In the genomic region with DNA sequence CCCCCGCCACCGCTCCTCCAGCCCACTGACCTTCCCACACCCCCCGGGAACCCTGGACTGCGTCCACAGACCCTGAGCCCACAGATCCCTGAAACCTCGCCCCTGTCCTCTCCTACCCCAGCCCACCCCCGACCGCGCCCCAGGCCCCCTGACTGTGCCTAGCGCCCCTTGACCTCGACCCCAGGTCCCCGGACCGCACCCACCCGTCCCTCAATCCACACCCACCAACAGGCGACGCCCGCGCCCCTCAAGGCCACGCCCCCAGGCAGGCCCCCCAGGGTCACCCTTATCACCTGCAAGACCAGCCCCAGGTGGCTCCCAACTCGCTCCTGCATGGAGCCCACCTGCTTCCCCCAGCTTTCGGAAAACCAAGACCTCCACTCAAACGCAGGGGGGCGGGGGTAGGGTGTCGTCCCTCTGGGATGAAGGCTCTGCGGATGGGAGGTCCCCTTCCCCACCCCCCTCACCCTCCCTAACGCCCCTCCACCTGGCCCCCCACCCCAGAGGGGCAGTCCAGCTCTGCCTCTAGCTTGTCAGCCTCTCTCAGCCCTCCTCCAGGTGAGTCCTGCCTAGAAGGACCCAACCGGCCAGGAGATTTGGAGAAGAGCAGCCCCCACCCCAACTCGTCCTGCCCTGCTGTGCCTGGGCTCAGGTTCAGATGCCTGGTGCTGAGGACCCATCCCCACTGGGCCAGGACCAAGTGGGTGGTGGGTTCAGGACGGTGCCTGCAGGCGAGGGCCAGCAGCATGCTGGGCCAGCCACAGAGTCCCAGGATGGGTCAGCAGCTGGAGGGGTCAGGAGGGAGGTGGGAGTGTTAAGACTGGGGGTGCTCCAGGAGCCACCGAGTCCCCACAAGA, we compare ENCODE assay signal across 21 cellular contexts. TPM values are rescaled to one million over a fixed set of nuclear protein-coding genes. Genes with fewer than 3 reads are reported as not detected.
DNase-seq lines count a peak whose midpoint lies in the region; ATAC-seq and TF ChIP-seq lines count a peak whose summit lies in the region.
"Had no signal": no experiment of that assay in that cellular context is flagged by ENCODE, and none has a peak within 500 bp of the region (broad histone marks: within the 10 kb centered on the region; RNA-seq: fewer than 3 reads in every experiment).

No MANE protein-coding gene starts in this region.

- no peaks in the 10 kb centered on the region for H3K27me3 ChIP-seq in right cardiac atrium (ENCODE audit: control insufficient read depth, insufficient read depth)
- H3K27me3 ChIP-seq in right atrium auricular region = peaks cover 0 to 33% of the 10 kb centered on the region in 2 donors
- H3K27me3 ChIP-seq in osteoblast (ENCODE audit: insufficient read depth, low read length) = peaks cover 45% of the 10 kb centered on the region

- 39% methylated on average over 30 of the region's 30 CpGs for WGBS in right cardiac atrium

- no peak overlapping the region for H3K4me2 ChIP-seq in osteoblast (ENCODE audit: insufficient read depth, low read length)

- H2AFZ ChIP-seq in osteoblast (ENCODE audit: low read length) = no peak overlapping the region

- H3K27ac ChIP-seq in right cardiac atrium (ENCODE audit: low read length) (no peak overlapping the region), right atrium auricular region (no peak overlapping the region), osteoblast (ENCODE audit: low read depth, low read length) (no peak overlapping the region)
- H3K27ac ChIP-seq: HL-60 had no signal

- intact Hi-C loops in right cardiac atrium (cut with DNase I) = no loop called here

- H3K36me3 ChIP-seq in right atrium auricular region (no peaks in the 10 kb centered on the region), osteoblast (ENCODE audit: insufficient read depth, low read length) (no peaks in the 10 kb centered on the region)

- H3K36me3 Mint-ChIP-seq in central memory CD8-positive, alpha-beta T cell (ENCODE audit: insufficient read depth) = peaks cover 1% of the 10 kb centered on the region
- H3K36me3 Mint-ChIP-seq: stimulated activated naive B cell treated with anti-CD40 and anti-IgM and Interleukin-4, amounts not matched to agents 10 μg/mL and 1 μg/mL and 100 μg/mL, for 72 hours had no signal

- TF ChIP-seq CTCF in right atrium auricular region (IDR thresholded peaks at IDR 0.05) (no peak), osteoblast (IDR thresholded peaks at IDR 0.05; ENCODE audit: extremely low read depth, low read depth, low read length) (no peak)

- H3K79me2 ChIP-seq in osteoblast (ENCODE audit: insufficient read depth, low read length) = no peaks in the 10 kb centered on the region

- DNase-seq in right cardiac atrium = peak in 2 of 3 donors; percentile 41 to 59
- no peak for DNase-seq in right atrium auricular region (ENCODE audit: low spot score)
- DNase-seq in central memory CD8-positive, alpha-beta T cell (ENCODE audit: low spot score in 2 of 2) = no peak
- peak; percentile 69 for DNase-seq in osteoblast (ENCODE audit: insufficient read length, low spot score, missing footprints)
- no peak for DNase-seq in pons (ENCODE audit: low spot score)
- no peak for DNase-seq in NCI-H345 treated with DMSO at 0.1 percent for 48 hours (lab: John Stamatoyannopoulos, UW; ENCODE audit: unreplicated experiment)
- DNase-seq: activated CD4-positive, alpha-beta T cell treated with anti-CD3 and anti-CD28 coated beads, Interleukin-2, amount 50 U/mL, for 48 hours; effector CD8-positive, alpha-beta T cell; head of caudate nucleus; NCI-H1694 treated with DMSO at 0.1 percent for 48 hours; NCI-H446; NK-92 treated with Interleukin-12 subunit alpha and Interleukin-12 subunit beta, amount 100 ng/mL, for 24 hours; RPMI8226; stimulated activated naive B cell treated with anti-CD40 and anti-IgM and Interleukin-4, amounts not matched to agents 10 μg/mL and 1 μg/mL and 100 μg/mL, for 72 hours; SW 1271; trophoblast cell had no signal

- ATAC-seq in right cardiac atrium (no peak), HG03196 (IDR thresholded peaks at IDR 0.05; ENCODE audit: unreplicated experiment) (no peak)
- ATAC-seq in central memory CD8-positive, alpha-beta T cell (replicated peaks; ENCODE audit: extremely low read depth, poor library complexity, severe bottlenecking) = no peak

- H3K27ac Mint-ChIP-seq in central memory CD8-positive, alpha-beta T cell (ENCODE audit: low read depth) = no peak overlapping the region
- H3K27ac Mint-ChIP-seq: activated T-helper 2 cell treated with anti-CD3 and anti-CD28 coated beads, Interferon-gamma antibody, Interleukin-2, Interleukin-4, amounts not matched to agents 10 μg/mL and 5 μg/mL and 100 μg/mL, durations not matched to agents 14 hours and 24 hours and 36 hours; nephron; stimulated activated naive B cell treated with anti-CD40 and anti-IgM and Interleukin-4, amounts not matched to agents 10 μg/mL and 1 μg/mL and 100 μg/mL, for 72 hours had no signal

- peak overlapping the region; percentile 34 for H3K4me3 Mint-ChIP-seq in central memory CD8-positive, alpha-beta T cell
- H3K4me3 Mint-ChIP-seq: nephron had no signal

- H3K9me3 ChIP-seq in right cardiac atrium (ENCODE audit: control insufficient read depth, low read length) (no peaks in the 10 kb centered on the region), right atrium auricular region (no peaks in the 10 kb centered on the region), osteoblast (ENCODE audit: low read depth, low read length) (no peaks in the 10 kb centered on the region)

- peaks cover 35% of the 10 kb centered on the region for H3K4me1 Mint-ChIP-seq in central memory CD8-positive, alpha-beta T cell

- H3K4me1 ChIP-seq in right cardiac atrium (ENCODE audit: control insufficient read depth, insufficient read depth, low read length) = no peaks in the 10 kb centered on the region
- peaks cover 0 to 15% of the 10 kb centered on the region in 2 donors for H3K4me1 ChIP-seq in right atrium auricular region
- no peaks in the 10 kb centered on the region for H3K4me1 ChIP-seq in osteoblast (ENCODE audit: insufficient read depth, low read length)

- no peak overlapping the region for H3K4me3 ChIP-seq in right cardiac atrium (ENCODE audit: low read length)
- peak overlapping the region in 1 of 2 donors; percentile 7 for H3K4me3 ChIP-seq in right atrium auricular region
- no peak overlapping the region for H3K4me3 ChIP-seq in osteoblast (ENCODE audit: insufficient read depth, low read length)

- no peaks in the 10 kb centered on the region for H3K9me3 Mint-ChIP-seq in central memory CD8-positive, alpha-beta T cell
- H3K9me3 Mint-ChIP-seq: stimulated activated naive B cell treated with anti-CD40 and anti-IgM and Interleukin-4, amounts not matched to agents 10 μg/mL and 1 μg/mL and 100 μg/mL, for 72 hours had no signal

- H3K27me3 Mint-ChIP-seq in central memory CD8-positive, alpha-beta T cell = peaks cover 13% of the 10 kb centered on the region

- no peaks in the 10 kb centered on the region for H4K20me1 ChIP-seq in osteoblast (ENCODE audit: insufficient read depth, low read length)

RNA-seq across cellular contexts. Expression of a gene that starts 3.1 kb away (rescaled TPM):
- total RNA-seq in right cardiac atrium (under 1 TPM in 1 of 4 donors, not detected in 3; 0.06 TPM), right atrium auricular region (not detected), osteoblast (not detected in 2 replicates)
- not detected for polyA plus RNA-seq in right cardiac atrium
- total RNA-seq: activated T-helper 2 cell treated with anti-CD3 and anti-CD28 coated beads, Interferon-gamma antibody, Interleukin-2, Interleukin-4, amounts not matched to agents 10 μg/mL and 5 μg/mL and 100 μg/mL, durations not matched to agents 14 hours and 24 hours and 36 hours; H4 had no signal

RNA-seq across cellular contexts. Expression of a gene that starts 42.4 kb away (rescaled TPM):
- total RNA-seq in right cardiac atrium (not detected), right atrium auricular region (not detected), osteoblast (not detected in 2 replicates)
- not detected for polyA plus RNA-seq in right cardiac atrium
- total RNA-seq: activated T-helper 2 cell treated with anti-CD3 and anti-CD28 coated beads, Interferon-gamma antibody, Interleukin-2, Interleukin-4, amounts not matched to agents 10 μg/mL and 5 μg/mL and 100 μg/mL, durations not matched to agents 14 hours and 24 hours and 36 hours; H4 had no signal

RNA-seq across cellular contexts. Expression of a gene that starts 55.1 kb away (rescaled TPM):
- total RNA-seq in right cardiac atrium = 10 to 100 TPM; 39.9 to 55.8 (median 49.9) TPM
- polyA plus RNA-seq in right cardiac atrium = 39.0 TPM
- 10 to 100 TPM; 64.5 to 66.9 TPM for total RNA-seq in right atrium auricular region
- total RNA-seq in osteoblast = 14.4 and 19.9 TPM in 2 replicates

Comparison
In these comparisons a context has a peak if more than half of its experiments do, and no peak if none do; other contexts are left out.
1. DNase-seq: peak in right cardiac atrium (2 of 3) and osteoblast (single experiment); none in right atrium auricular region (single experiment), central memory CD8-positive, alpha-beta T cell (0 of 2), pons (single experiment) and NCI-H345 treated with DMSO at 0.1 percent for 48 hours (single experiment).